In genomic region chr17:49861150-49861884, GRCh38 we compare ENCODE assay signal across 1 cellular context.
TF ChIP-seq lines count a peak whose summit lies in the region.

No MANE protein-coding gene starts in this region.

TF ChIP-seq in K562, 482 proteins besides CTCF, POLR2A, EP300 and RAD21 (continued from another document and continues in another):
- no peak for TF ChIP-seq HMGXB4 (CRISPR knock-in tag; IDR thresholded peaks at IDR 0.05)
- TF ChIP-seq NFXL1 (CRISPR knock-in tag; IDR thresholded peaks at IDR 0.05) = no peak
- TF ChIP-seq MLLT1 (IDR thresholded peaks at IDR 0.05) = 0 out of 4 replicates have a peak, but pooled peaks of 1 of the 2 experiments have one; percentile 57
- TF ChIP-seq BRD9 (IDR thresholded peaks at IDR 0.05; ENCODE audit: low read depth, partially characterized antibody) = no peak
- no peak for TF ChIP-seq RERE (CRISPR knock-in tag; IDR thresholded peaks at IDR 0.05; ENCODE audit: borderline replicate concordance)
- TF ChIP-seq E2F3 (CRISPR knock-in tag; IDR thresholded peaks at IDR 0.05) = no peak
- no peak for TF ChIP-seq TBP (optimal IDR thresholded peaks at IDR 0.05; ENCODE audit: low read depth, low read length)
- TF ChIP-seq KAT2B (IDR thresholded peaks at IDR 0.05; ENCODE audit: low read depth, low read length) = no peak
- no peak for TF ChIP-seq IRF2 (CRISPR knock-in tag; IDR thresholded peaks at IDR 0.05)
- no peak for TF ChIP-seq CHD7 (IDR thresholded peaks at IDR 0.05; ENCODE audit: low read depth, low read length)
- no peak for TF ChIP-seq ZFP91 (CRISPR knock-in tag; IDR thresholded peaks at IDR 0.05)
- TF ChIP-seq FOXJ2 (tag; IDR thresholded peaks at IDR 0.05) = no peak
- no peak for TF ChIP-seq BCLAF1 (IDR thresholded peaks at IDR 0.05; ENCODE audit: borderline replicate concordance in 1 of 2, control insufficient read depth in 1 of 2, low read depth in 2 of 2, low read length in 1 of 2)
- no peak for TF ChIP-seq CHD4 (IDR thresholded peaks at IDR 0.05; ENCODE audit: insufficient read depth, insufficient replicate concordance, low read depth, low read length, poor library complexity, severe bottlenecking)
- peak; percentile 70 for TF ChIP-seq MEIS2 (IDR thresholded peaks at IDR 0.05; ENCODE audit: partially characterized antibody)
- TF ChIP-seq ZNF24 (IDR thresholded peaks at IDR 0.05) = peak; percentile 27; the same call in 1 of the 2 replicates
- no peak for TF ChIP-seq ARID4B (CRISPR knock-in tag; IDR thresholded peaks at IDR 0.05)
